In the genomic region with DNA sequence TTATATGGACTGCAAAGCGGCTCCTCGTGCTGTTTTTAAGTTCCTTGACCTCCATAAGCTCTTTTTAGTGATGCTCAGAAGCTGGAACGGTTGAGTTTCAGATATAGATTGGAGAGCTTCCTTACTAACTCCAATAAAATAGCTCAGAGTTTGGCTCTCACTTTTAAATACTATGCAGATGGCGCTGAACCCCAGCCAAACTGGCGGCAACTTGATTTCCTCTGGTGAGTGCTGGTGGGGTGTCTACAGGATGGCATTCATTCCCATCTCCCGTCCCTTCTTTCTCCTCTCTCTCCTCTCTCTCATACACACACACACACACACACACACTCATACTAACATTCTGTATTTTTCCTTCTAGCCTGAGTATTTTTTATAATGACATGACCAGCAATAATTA, we compare ENCODE assay signal across 17 cellular contexts.
DNase-seq lines count a peak whose midpoint lies in the region; ATAC-seq and TF ChIP-seq lines count a peak whose summit lies in the region.
"Had no signal": no experiment of that assay in that cellular context is flagged by ENCODE, and none has a peak within 500 bp of the region (broad histone marks: within the 10 kb centered on the region; RNA-seq: fewer than 3 reads in every experiment).

No MANE protein-coding gene starts in this region.

- H3K4me3 Mint-ChIP-seq in mesothelial cell of epicardium, result no peak overlapping the region

- no peaks in the 10 kb centered on the region for H4K20me1 ChIP-seq in hepatocyte (ENCODE audit: insufficient read depth, poor library complexity, severe bottlenecking)
- no peaks in the 10 kb centered on the region for H4K20me1 ChIP-seq in osteoblast (ENCODE audit: insufficient read depth, low read length)

- H3K79me2 ChIP-seq in hepatocyte (no peaks in the 10 kb centered on the region), osteoblast (ENCODE audit: insufficient read depth, low read length) (no peaks in the 10 kb centered on the region)

- no peak overlapping the region for H3K27ac Mint-ChIP-seq in mesothelial cell of epicardium

- H3K9me3 ChIP-seq in hepatocyte (ENCODE audit: low read depth), result no peaks in the 10 kb centered on the region
- H3K9me3 ChIP-seq in osteoblast (ENCODE audit: low read depth, low read length), result no peaks in the 10 kb centered on the region

- H3K4me2 ChIP-seq in hepatocyte, result peak overlapping the region; percentile 29
- H3K4me2 ChIP-seq in osteoblast (ENCODE audit: insufficient read depth, low read length), result peak overlapping the region; percentile 60
- H3K4me2 ChIP-seq: PC-9 had no signal

- H3K4me1 ChIP-seq in hepatocyte (ENCODE audit: insufficient read depth), result no peaks in the 10 kb centered on the region
- H3K4me1 ChIP-seq in osteoblast (ENCODE audit: insufficient read depth, low read length), result peaks cover 17% of the 10 kb centered on the region

- H3K27ac ChIP-seq in hepatocyte (peak overlapping the region; percentile 29), osteoblast (ENCODE audit: low read depth, low read length) (no peak overlapping the region)
- H3K27ac ChIP-seq: C4-2B, HL-60, PC-9, SK-N-MC had no signal

- H2AFZ ChIP-seq in hepatocyte (no peak overlapping the region), osteoblast (ENCODE audit: low read length) (peak overlapping the region; percentile 44)
- H2AFZ ChIP-seq: PC-9 had no signal

- no peaks in the 10 kb centered on the region for H3K27me3 ChIP-seq in hepatocyte
- no peaks in the 10 kb centered on the region for H3K27me3 ChIP-seq in osteoblast (ENCODE audit: insufficient read depth, low read length)

- ATAC-seq in HG03432 (IDR thresholded peaks at IDR 0.05; ENCODE audit: unreplicated experiment), result no peak
- ATAC-seq: HCT116 had no signal

- TF ChIP-seq CTCF in AG10803 (conservative IDR thresholded peaks at IDR 0.05; ENCODE audit: low read length), result no peak
- TF ChIP-seq CTCF in hepatocyte (IDR thresholded peaks at IDR 0.05; ENCODE audit: poor library complexity), result no peak
- TF ChIP-seq CTCF in osteoblast (IDR thresholded peaks at IDR 0.05; ENCODE audit: extremely low read depth, low read depth, low read length), result no peak
- no peak for TF ChIP-seq CTCF in mesothelial cell of epicardium (IDR thresholded peaks at IDR 0.05; ENCODE audit: unreplicated experiment)

- no peaks in the 10 kb centered on the region for H3K9me2 ChIP-seq in hepatocyte (replicated peaks; ENCODE audit: insufficient read depth)

- peak; percentile 43 for DNase-seq in AG10803 (ENCODE audit: low read depth)
- peak; percentile 91 to 93 for DNase-seq in NCI-H446 (lab: John Stamatoyannopoulos, UW)
- DNase-seq in hepatocyte (ENCODE audit: low spot score), result no peak
- DNase-seq in osteoblast (ENCODE audit: insufficient read length, low spot score, missing footprints), result no peak
- no peak for DNase-seq in ecto neural progenitor cell (ENCODE audit: low spot score)
- DNase-seq in mesothelial cell of epicardium (ENCODE audit: low spot score in 2 of 2, unreplicated experiment in 2 of 2), result no peak
- no peak for DNase-seq in HPDE6-E6E7 (ENCODE audit: extremely low spot score)
- DNase-seq: DMS53, KG1, NCI-H1092, NCI-H748 treated with DMSO at 0.1 percent for 48 hours, PC-9 had no signal

- WGBS in hepatocyte (ENCODE audit: low lambda C conversion rate, missing lambda C conversion rate), result 89% methylated on average over 6 of the region's 6 CpGs

- peaks cover 6% of the 10 kb centered on the region for H3K9me3 Mint-ChIP-seq in mesothelial cell of epicardium

- H3K36me3 ChIP-seq in hepatocyte (replicated peaks; ENCODE audit: insufficient read depth, low read depth), result no peaks in the 10 kb centered on the region
- no peaks in the 10 kb centered on the region for H3K36me3 ChIP-seq in osteoblast (ENCODE audit: insufficient read depth, low read length)

- H3K36me3 Mint-ChIP-seq in mesothelial cell of epicardium, result no peaks in the 10 kb centered on the region

- peaks cover 10% of the 10 kb centered on the region for H3K4me1 Mint-ChIP-seq in mesothelial cell of epicardium

- peaks cover 1% of the 10 kb centered on the region for H3K27me3 Mint-ChIP-seq in mesothelial cell of epicardium (ENCODE audit: low read depth)

- H3K4me3 ChIP-seq in AG10803 (ENCODE audit: low read length), result peak overlapping the region; percentile 5; the same call in 1 of the 2 replicates
- no peak overlapping the region for H3K4me3 ChIP-seq in hepatocyte
- peak overlapping the region; percentile 18 for H3K4me3 ChIP-seq in osteoblast (ENCODE audit: insufficient read depth, low read length)
- H3K4me3 ChIP-seq: PC-9, SK-N-MC had no signal

Comparison
In these comparisons a context has a peak if more than half of its experiments do, and no peak if none do; other contexts are left out.
1. DNase-seq: peak in AG10803 (single experiment) and NCI-H446 (2 of 2); none in hepatocyte (single experiment), osteoblast (single experiment), ecto neural progenitor cell (single experiment), mesothelial cell of epicardium (0 of 2) and HPDE6-E6E7 (single experiment).